Comparison of ENCODE assay signal across 2 cellular contexts in genomic region chr5:79510638-79511037, GRCh38.
TF ChIP-seq lines count a peak whose summit lies in the region.

No MANE protein-coding gene starts in this region.

TF ChIP-seq in H1, 55 proteins besides CTCF, POLR2A, EP300 and RAD21:
- TF ChIP-seq MAFK (IDR thresholded peaks at IDR 0.05; ENCODE audit: low read depth, low read length) (no peak), RBBP5 (IDR thresholded peaks at IDR 0.05; ENCODE audit: borderline replicate concordance, low read depth, low read length) (no peak), ZNF274 (IDR thresholded peaks at IDR 0.05; ENCODE audit: borderline replicate concordance, extremely low read depth, low read length) (no peak), CBX8 (IDR thresholded peaks at IDR 0.05; ENCODE audit: borderline replicate concordance, low read depth, low read length) (no peak), HDAC6 (IDR thresholded peaks at IDR 0.05; ENCODE audit: low read depth, low read length) (no peak), SP2 (IDR thresholded peaks at IDR 0.05; ENCODE audit: low read length) (no peak), E2F6 (IDR thresholded peaks at IDR 0.05) (no peak), TBP (IDR thresholded peaks at IDR 0.05; ENCODE audit: low read depth, low read length) (no peak), FOSL1 (IDR thresholded peaks at IDR 0.05; ENCODE audit: insufficient read depth, low read depth, low read length) (no peak), CHD2 (IDR thresholded peaks at IDR 0.05; ENCODE audit: low read length) (no peak), CHD1 (IDR thresholded peaks at IDR 0.05; ENCODE audit: low read depth, low read length) (no peak), POLR2AphosphoS5 (IDR thresholded peaks at IDR 0.05; ENCODE audit: low read depth, low read length) (no peak), TCF12 (IDR thresholded peaks at IDR 0.05; ENCODE audit: low read depth, low read length) (no peak), ASH2L (IDR thresholded peaks at IDR 0.05; ENCODE audit: low read length) (no peak), CREB1 (IDR thresholded peaks at IDR 0.05) (no peak), CBX5 (IDR thresholded peaks at IDR 0.05; ENCODE audit: low read depth, low read length) (no peak)

TF ChIP-seq in neural cell, 6 proteins besides CTCF, POLR2A, EP300 and RAD21:
- TF ChIP-seq TAF1 (IDR thresholded peaks at IDR 0.05; ENCODE audit: low read depth) (no peak), MXI1 (conservative IDR thresholded peaks at IDR 0.05; ENCODE audit: poor library complexity, severe bottlenecking) (no peak), POLR2AphosphoS5 (IDR thresholded peaks at IDR 0.05) (no peak), REST (IDR thresholded peaks at IDR 0.05; ENCODE audit: borderline replicate concordance) (no peak), SMC3 (conservative IDR thresholded peaks at IDR 0.05; ENCODE audit: poor library complexity) (no peak), EZH2 (IDR thresholded peaks at IDR 0.05; ENCODE audit: borderline replicate concordance, insufficient read depth, low read length, poor library complexity, severe bottlenecking) (no peak)
TF ChIP-seq in neural cell: peak in this region for 0.
